In the genomic region with DNA sequence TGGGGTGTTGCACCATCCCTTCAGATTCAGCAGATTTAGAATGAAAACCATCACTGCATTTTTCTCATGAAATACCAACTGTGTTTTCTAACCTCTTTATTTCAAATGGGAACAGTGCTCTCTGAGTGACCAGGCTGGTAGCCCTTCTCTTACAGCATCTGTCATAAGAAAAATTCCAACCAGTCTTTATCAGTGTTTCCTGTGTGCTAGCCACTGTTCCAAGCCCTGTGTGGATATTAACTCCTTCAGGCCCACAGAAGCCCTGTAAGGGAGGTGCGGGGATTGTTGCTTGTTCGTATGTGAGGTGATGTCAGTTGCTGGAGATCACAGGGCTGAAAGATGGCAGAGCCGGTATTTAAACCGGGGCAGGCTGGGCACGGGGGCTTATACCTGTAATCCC, we compare ENCODE assay signal across 14 cellular contexts. TPM values are rescaled to one million over a fixed set of nuclear protein-coding genes. Genes with fewer than 3 reads are reported as not detected.
DNase-seq lines count a peak whose midpoint lies in the region; ATAC-seq and TF ChIP-seq lines count a peak whose summit lies in the region.
"Had no signal": no experiment of that assay in that cellular context is flagged by ENCODE, and none has a peak within 500 bp of the region (broad histone marks: within the 10 kb centered on the region; RNA-seq: fewer than 3 reads in every experiment).

No MANE protein-coding gene starts in this region.

- TF ChIP-seq EP300 in upper lobe of left lung (IDR thresholded peaks at IDR 0.05), result no peak

- no peaks in the 10 kb centered on the region for H3K27me3 ChIP-seq in HUES6 (ENCODE audit: control insufficient read depth, insufficient read depth, low read length)
- no peaks in the 10 kb centered on the region for H3K27me3 ChIP-seq in right cardiac atrium (ENCODE audit: control insufficient read depth, insufficient read depth)
- no peaks in the 10 kb centered on the region for H3K27me3 ChIP-seq in rectal smooth muscle tissue (ENCODE audit: control insufficient read depth, insufficient read depth, low read length)
- H3K27me3 ChIP-seq in upper lobe of left lung, result no peaks in the 10 kb centered on the region
- H3K27me3 ChIP-seq: body of pancreas had no signal

- WGBS in right cardiac atrium, result 58% methylated on average over 5 of the region's 5 CpGs
- 85 to 93% methylated on average over 5 of the region's 5 CpGs for WGBS in upper lobe of left lung, 2 donors

- H3K36me3 ChIP-seq in HUES6 (ENCODE audit: control insufficient read depth, insufficient read depth, low read length), result no peaks in the 10 kb centered on the region
- peaks cover 7% of the 10 kb centered on the region for H3K36me3 ChIP-seq in rectal smooth muscle tissue (ENCODE audit: control insufficient read depth, insufficient read depth, low read length)
- H3K36me3 ChIP-seq in upper lobe of left lung, result peaks cover 0 to 20% (median 5%) of the 10 kb centered on the region in 4 donors

- 0 out of 2 replicates have a peak overlapping the region, but pooled peaks have one; percentile 15 for H3K27ac ChIP-seq in HUES6 (ENCODE audit: low read depth, low read length)
- peak overlapping the region; percentile 47 for H3K27ac ChIP-seq in right cardiac atrium (ENCODE audit: low read length)
- peak overlapping the region; percentile 62 for H3K27ac ChIP-seq in rectal smooth muscle tissue (ENCODE audit: low read depth, low read length)
- no peak overlapping the region for H3K27ac ChIP-seq in upper lobe of left lung
- H3K27ac ChIP-seq: GM23248, skin epidermis had no signal

- intact Hi-C loops in right cardiac atrium (cut with DNase I), result no loop called here

- no peak for TF ChIP-seq CTCF in upper lobe of left lung (IDR thresholded peaks at IDR 0.05)

- no peak overlapping the region for H3K4me3 ChIP-seq in HUES6 (ENCODE audit: low read depth, low read length)
- H3K4me3 ChIP-seq in right cardiac atrium (ENCODE audit: low read length), result no peak overlapping the region
- H3K4me3 ChIP-seq in rectal smooth muscle tissue (ENCODE audit: low read length), result no peak overlapping the region
- no peak overlapping the region for H3K4me3 ChIP-seq in upper lobe of left lung
- H3K4me3 ChIP-seq: body of pancreas, GM23248, skin epidermis had no signal

- H3K4me1 ChIP-seq in HUES6 (ENCODE audit: control insufficient read depth, insufficient read depth, low read length), result peaks cover 44% of the 10 kb centered on the region
- peaks cover 13% of the 10 kb centered on the region for H3K4me1 ChIP-seq in right cardiac atrium (ENCODE audit: control insufficient read depth, insufficient read depth, low read length)
- H3K4me1 ChIP-seq in rectal smooth muscle tissue (ENCODE audit: control insufficient read depth, insufficient read depth, low read length), result peaks cover 29% of the 10 kb centered on the region
- H3K4me1 ChIP-seq in upper lobe of left lung, result peaks cover 20 to 34% (median 26%) of the 10 kb centered on the region in 4 donors

- ATAC-seq in right cardiac atrium, result peak in 1 of 2 donors; percentile 35
- no peak for ATAC-seq in upper lobe of left lung (ENCODE audit: low FRiP score in 2 of 2)
- ATAC-seq in HG03280 (IDR thresholded peaks at IDR 0.05; ENCODE audit: unreplicated experiment), result no peak
- ATAC-seq: body of pancreas had no signal

- DNase-seq in cerebellar cortex (ENCODE audit: low spot score) (peak; percentile 78), right cardiac atrium (no peak), putamen (ENCODE audit: low spot score) (no peak), upper lobe of left lung (no peak)
- DNase-seq in effector CD4-positive, alpha-beta T cell, result no peak
- DNase-seq: body of pancreas; GM23248; NCI-H446; nephron progenitor cell; stimulated activated naive CD4-positive, alpha-beta T cell had no signal

- no peak overlapping the region for H3K9ac ChIP-seq in HUES6 (ENCODE audit: low read length)
- H3K9ac ChIP-seq in rectal smooth muscle tissue (ENCODE audit: low read length), result no peak overlapping the region
- H3K9ac ChIP-seq: GM23248 had no signal

- H3K9me3 ChIP-seq in HUES6 (ENCODE audit: control insufficient read depth, insufficient read depth, low read depth, low read length) (peaks cover 10% of the 10 kb centered on the region), right cardiac atrium (ENCODE audit: control insufficient read depth, low read length) (no peaks in the 10 kb centered on the region), upper lobe of left lung (no peaks in the 10 kb centered on the region)
- H3K9me3 ChIP-seq: body of pancreas had no signal

- no peak for TF ChIP-seq POLR2A in upper lobe of left lung (IDR thresholded peaks at IDR 0.05)

RNA-seq across cellular contexts. Expression of a gene that starts 19.1 kb away (rescaled TPM):
- total RNA-seq in right cardiac atrium, result 10 to 100 TPM; 29.8 to 39.8 (median 34.9) TPM
- polyA plus RNA-seq in right cardiac atrium, result 27.0 TPM
- 10 to 100 TPM; 36.7 to 57.0 (median 44.5) TPM for total RNA-seq in upper lobe of left lung

RNA-seq across cellular contexts. Expression of a gene that starts 39.0 kb away (rescaled TPM):
- total RNA-seq in right cardiac atrium, result 10 to 100 TPM; 15.5 to 24.0 (median 18.0) TPM
- 16.5 TPM for polyA plus RNA-seq in right cardiac atrium
- total RNA-seq in upper lobe of left lung, result 10 to 100 TPM; 21.0 to 49.1 (median 30.3) TPM

Comparison
In these comparisons a context has a peak if more than half of its experiments do, and no peak if none do; other contexts are left out.
1. H3K27ac ChIP-seq: peak in HUES6 (single experiment), right cardiac atrium (single experiment) and rectal smooth muscle tissue (single experiment); none in upper lobe of left lung (0 of 4).